8 cellular contexts compared by ENCODE assay signal in the genomic region with DNA sequence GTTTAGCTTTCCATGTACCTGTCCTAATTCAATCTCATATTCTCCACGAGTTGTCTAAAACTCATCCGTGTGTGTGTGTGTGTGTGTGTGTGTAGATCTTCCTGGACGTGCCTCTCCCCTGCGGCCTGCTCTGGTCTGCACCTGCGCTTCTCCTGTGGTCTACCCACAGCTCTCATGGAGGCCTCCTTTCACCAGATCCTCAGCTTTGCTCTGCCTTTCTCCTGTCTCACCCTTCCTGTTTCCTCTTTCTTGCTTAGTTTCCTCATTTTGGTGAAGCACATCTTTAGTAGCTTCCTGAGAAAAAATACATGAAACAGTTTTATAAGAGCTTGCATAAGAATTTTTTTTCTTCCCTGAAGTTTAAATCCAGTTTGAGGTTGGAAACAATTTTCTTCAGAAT. TPM values are rescaled to one million over a fixed set of nuclear protein-coding genes. Genes with fewer than 3 reads are reported as not detected.
DNase-seq lines count a peak whose midpoint lies in the region; ATAC-seq and TF ChIP-seq lines count a peak whose summit lies in the region.

No MANE protein-coding gene starts in this region.

- H3K27ac ChIP-seq in BLaER1 treated with 17β-estradiol and CSF1 and Interleukin-3, amounts not matched to agents 10 nM and 100 nM, result peak overlapping the region; percentile 50 to 95 (median 91); a peak in 21 of 22 replicates
- H3K27ac ChIP-seq in neutrophil (peak overlapping the region; percentile 78), ascending aorta (no peak overlapping the region), colonic mucosa (no peak overlapping the region)

- intact Hi-C loops in ascending aorta (cut with DNase I) (no loop called here), colonic mucosa (cut with DNase I) (no loop called here)

- DNase-seq in SIG-M5 treated with dmso at 0.1 percent for 504 hours (lab: John Stamatoyannopoulos, UW; ENCODE audit: unreplicated experiment) (peak; percentile 99), nephron progenitor cell (no peak), ascending aorta (ENCODE audit: low spot score in 2 of 2) (no peak), colonic mucosa (no peak)

- no peaks in the 10 kb centered on the region for H4K20me1 ChIP-seq in BLaER1 treated with 17β-estradiol and CSF1 and Interleukin-3, amounts not matched to agents 10 nM and 100 nM

- no peaks in the 10 kb centered on the region for H3K27me3 Mint-ChIP-seq in nephron progenitor cell (ENCODE audit: low read depth, poor library complexity)

- H3K4me2 ChIP-seq in BLaER1 treated with 17β-estradiol and CSF1 and Interleukin-3, amounts not matched to agents 10 nM and 100 nM, result peak overlapping the region; percentile 68 to 88 (median 76)

- peak overlapping the region in 7 of 10 experiments; percentile 5 to 39 (median 19); a peak in 6 of 20 replicates for H3K4me3 ChIP-seq in BLaER1 treated with 17β-estradiol and CSF1 and Interleukin-3, amounts not matched to agents 10 nM and 100 nM
- H3K4me3 ChIP-seq in neutrophil (ENCODE audit: low read depth in 1 of 2, low read length in 1 of 2) (peak overlapping the region; percentile 19 to 37), ascending aorta (no peak overlapping the region), colonic mucosa (no peak overlapping the region)

- H3K27me3 ChIP-seq in BLaER1 treated with 17β-estradiol and CSF1 and Interleukin-3, amounts not matched to agents 10 nM and 100 nM, result no peaks in the 10 kb centered on the region
- H3K27me3 ChIP-seq in neutrophil (no peaks in the 10 kb centered on the region), ascending aorta (no peaks in the 10 kb centered on the region), colonic mucosa (no peaks in the 10 kb centered on the region)

- peaks cover 24 to 61% (median 44%) of the 10 kb centered on the region in 10 experiments for H3K4me1 ChIP-seq in BLaER1 treated with 17β-estradiol and CSF1 and Interleukin-3, amounts not matched to agents 10 nM and 100 nM
- H3K4me1 ChIP-seq in neutrophil (ENCODE audit: control insufficient read depth in 1 of 2, insufficient read depth in 1 of 2, low read depth in 1 of 2, low read length in 1 of 2) (peaks cover 24 to 25% of the 10 kb centered on the region in 2 experiments), ascending aorta (no peaks in the 10 kb centered on the region), colonic mucosa (no peaks in the 10 kb centered on the region)

- H3K9me3 Mint-ChIP-seq in nephron progenitor cell, result peaks cover 14% of the 10 kb centered on the region

- peaks cover 23% of the 10 kb centered on the region for H3K36me3 Mint-ChIP-seq in nephron progenitor cell (ENCODE audit: low read depth)

- ATAC-seq in GM19035 (IDR thresholded peaks at IDR 0.05; ENCODE audit: unreplicated experiment) (peak; percentile 76), HG03108 (IDR thresholded peaks at IDR 0.05; ENCODE audit: unreplicated experiment) (peak; percentile 93)

- no peak overlapping the region for H3K27ac Mint-ChIP-seq in nephron progenitor cell

- H3K9ac ChIP-seq in BLaER1 treated with 17β-estradiol and CSF1 and Interleukin-3, amounts not matched to agents 10 nM and 100 nM, result peak overlapping the region; percentile 38 to 80 (median 74); a peak in 20 of 22 replicates
- H3K9ac ChIP-seq in colonic mucosa (ENCODE audit: low read depth in 2 of 2, low read length in 2 of 2), result no peak overlapping the region

- peaks cover 0 to 15% (median 2%) of the 10 kb centered on the region in 11 experiments; a peak in 13 of 22 replicates for H3K36me3 ChIP-seq in BLaER1 treated with 17β-estradiol and CSF1 and Interleukin-3, amounts not matched to agents 10 nM and 100 nM
- H3K36me3 ChIP-seq in neutrophil, result no peaks in the 10 kb centered on the region
- H3K36me3 ChIP-seq in ascending aorta, result no peaks in the 10 kb centered on the region
- H3K36me3 ChIP-seq in colonic mucosa, result no peaks in the 10 kb centered on the region

- TF ChIP-seq CTCF in neutrophil (IDR thresholded peaks at IDR 0.05), result no peak
- TF ChIP-seq CTCF in nephron progenitor cell (IDR thresholded peaks at IDR 0.05), result no peak
- no peak for TF ChIP-seq CTCF in ascending aorta (IDR thresholded peaks at IDR 0.05)
- no peak for TF ChIP-seq CTCF in colonic mucosa (IDR thresholded peaks at IDR 0.05)

- H3K9me3 ChIP-seq in BLaER1 treated with 17β-estradiol and CSF1 and Interleukin-3, amounts not matched to agents 10 nM and 100 nM (replicated peaks in 1 of 11), result peaks cover 11 to 23% (median 15%) of the 10 kb centered on the region in 11 experiments; a peak in 19 of 22 replicates
- H3K9me3 ChIP-seq in neutrophil (no peaks in the 10 kb centered on the region), ascending aorta (no peaks in the 10 kb centered on the region), colonic mucosa (no peaks in the 10 kb centered on the region)

- H3K4me1 Mint-ChIP-seq in nephron progenitor cell, result no peaks in the 10 kb centered on the region

- no peak overlapping the region for H3K4me3 Mint-ChIP-seq in nephron progenitor cell

RNA-seq across cellular contexts. Expression of a gene that starts 18.1 kb away (rescaled TPM):
- total RNA-seq in ascending aorta (4.5 TPM), colonic mucosa (1 to 10 TPM; 5.0 to 8.8 TPM)

RNA-seq across cellular contexts. Expression of a gene that starts 19.2 kb away (rescaled TPM):
- 7.3 TPM for total RNA-seq in ascending aorta
- total RNA-seq in colonic mucosa, result 10 to 100 TPM; 22.6 to 24.9 TPM

Comparison
In these comparisons a context has a peak if more than half of its experiments do, and no peak if none do; other contexts are left out.
1. H3K27ac ChIP-seq: peak in BLaER1 treated with 17β-estradiol and CSF1 and Interleukin-3, amounts not matched to agents 10 nM and 100 nM (11 of 11) and neutrophil (single experiment); none in ascending aorta (0 of 2) and colonic mucosa (single experiment).
2. H3K4me3 ChIP-seq: peak in BLaER1 treated with 17β-estradiol and CSF1 and Interleukin-3, amounts not matched to agents 10 nM and 100 nM (7 of 10) and neutrophil (2 of 2); none in ascending aorta (0 of 2) and colonic mucosa (single experiment).
3. H3K9ac ChIP-seq: peak in BLaER1 treated with 17β-estradiol and CSF1 and Interleukin-3, amounts not matched to agents 10 nM and 100 nM (11 of 11); none in colonic mucosa (0 of 2).